ENCODE assay signal across 9 cellular contexts in genomic region chr5:177431317-177432142, GRCh38. TPM values are rescaled to one million over a fixed set of nuclear protein-coding genes. Genes with fewer than 3 reads are reported as not detected.
DNase-seq lines count a peak whose midpoint lies in the region; ATAC-seq and TF ChIP-seq lines count a peak whose summit lies in the region.
"Had no signal": no experiment of that assay in that cellular context is flagged by ENCODE, and none has a peak within 500 bp of the region (broad histone marks: within the 10 kb centered on the region; RNA-seq: fewer than 3 reads in every experiment).

No MANE protein-coding gene starts in this region.

- TF ChIP-seq EP300 in esophagus muscularis mucosa (IDR thresholded peaks at IDR 0.05): no peak

- H3K27ac ChIP-seq in esophagus muscularis mucosa (replicated peaks in 1 of 4): peak overlapping the region in 2 of 4 donors; percentile 21 to 36

- H3K4me1 ChIP-seq in esophagus muscularis mucosa: peaks cover 40 to 59% (median 55%) of the 10 kb centered on the region in 4 donors

- DNase-seq in T follicular helper cell (ENCODE audit: low read depth): peak; percentile 53
- peak; percentile 60 for DNase-seq in cerebellar cortex (ENCODE audit: low spot score)
- DNase-seq in stimulated activated CD4-positive, alpha-beta T cell treated with anti-CD3 and anti-CD28 coated beads, Interleukin-15, amount 100 ng/mL, for 1 hour (ENCODE audit: low read depth in 1 of 2, low spot score in 1 of 2): peak; percentile 38
- DNase-seq in NCI-H345 (lab: John Stamatoyannopoulos, UW): no peak
- no peak for DNase-seq in dedifferentiated amniotic fluid mesenchymal stem cell (ENCODE audit: extremely low spot score)
- no peak for DNase-seq in esophagus muscularis mucosa (ENCODE audit: extremely low spot score)

- 77% methylated on average over 5 of the region's 29 CpGs for WGBS in esophagus muscularis mucosa

- H3K4me3 ChIP-seq in esophagus muscularis mucosa: no peak overlapping the region

- no peak for TF ChIP-seq CTCF in esophagus muscularis mucosa (IDR thresholded peaks at IDR 0.05)

- H3K27me3 ChIP-seq in esophagus muscularis mucosa: no peaks in the 10 kb centered on the region

- H3K9me3 ChIP-seq in esophagus muscularis mucosa: no peaks in the 10 kb centered on the region

- peaks cover 45 to 70% (median 62%) of the 10 kb centered on the region in 4 donors for H3K36me3 ChIP-seq in esophagus muscularis mucosa

- ATAC-seq in GM18861 (IDR thresholded peaks at IDR 0.05; ENCODE audit: unreplicated experiment) (peak; percentile 47), HG02938 (IDR thresholded peaks at IDR 0.05; ENCODE audit: unreplicated experiment) (peak; percentile 29)

- TF ChIP-seq POLR2A in esophagus muscularis mucosa (IDR thresholded peaks at IDR 0.05; ENCODE audit: low read depth): no peak

- intact Hi-C loops in esophagus muscularis mucosa (cut with DNase I): no loop called here

RNA-seq across cellular contexts. Expression of gene GRK6, which starts 5.1 kb away (rescaled TPM):
- total RNA-seq in esophagus muscularis mucosa: 10 to 100 TPM; 29.1 to 44.7 (median 36.3) TPM

RNA-seq across cellular contexts. Expression of gene PRR7, which starts 15.1 kb away (rescaled TPM):
- 1 to 10 TPM in 2 of 4 donors, under 1 TPM in 2; 0.42 to 2.5 (median 1.6) TPM for total RNA-seq in esophagus muscularis mucosa

RNA-seq across cellular contexts. Expression of gene F12, which starts 22.2 kb away (rescaled TPM):
- total RNA-seq in esophagus muscularis mucosa: under 1 TPM in 1 of 4 donors, not detected in 3; 0.17 TPM

RNA-seq across cellular contexts. Expression of gene PFN3, which starts 31.1 kb away (rescaled TPM):
- not detected for total RNA-seq in esophagus muscularis mucosa
- total RNA-seq: fibroblast of villous mesenchyme had no signal

RNA-seq across cellular contexts. Expression of gene DBN1, which starts 41.9 kb away (rescaled TPM):
- 100 to 1,000 TPM in 3 of 4 donors, 10 to 100 TPM in 1; 92.2 to 160 (median 130) TPM for total RNA-seq in esophagus muscularis mucosa

Comparison
In these comparisons a context has a peak if more than half of its experiments do, and no peak if none do; other contexts are left out.
1. DNase-seq: peak in T follicular helper cell (single experiment), cerebellar cortex (single experiment) and stimulated activated CD4-positive, alpha-beta T cell treated with anti-CD3 and anti-CD28 coated beads, Interleukin-15, amount 100 ng/mL, for 1 hour (2 of 2); none in NCI-H345 (single experiment), dedifferentiated amniotic fluid mesenchymal stem cell (single experiment) and esophagus muscularis mucosa (single experiment).